Comparison of ENCODE assay signal across 8 cellular contexts in genomic region chr6:137044366-137045220, GRCh38. TPM values are rescaled to one million over a fixed set of nuclear protein-coding genes. Genes with fewer than 3 reads are reported as not detected.
DNase-seq lines count a peak whose midpoint lies in the region; TF ChIP-seq lines count a peak whose summit lies in the region.

Gene IL20RA (minus strand): TSS chr6:137044965. CDS start chr6:137044728, 237 bp downstream.

- peaks cover 50% of the 10 kb centered on the region for H3K27me3 ChIP-seq in SJSA1 (replicated peaks)

- H3K9me3 ChIP-seq in SJSA1 (replicated peaks), result peaks cover 4% of the 10 kb centered on the region; the same call in 1 of the 2 replicates

- no peaks in the 10 kb centered on the region for H3K36me3 ChIP-seq in SJSA1

- H3K27ac ChIP-seq in SJSA1, result no peak within 1 kb of the TSS

- peak; percentile 15 for DNase-seq in stimulated activated CD4-positive, alpha-beta T cell treated with anti-CD3 and anti-CD28 coated beads, Interleukin-15, amount 100 ng/mL, for 24 hours
- no peak for DNase-seq in stimulated activated CD4-positive, alpha-beta T cell treated with anti-CD3 and anti-CD28 coated beads, Interleukin-1b, Interleukin-23, amount 100 ng/mL, for 48 hours
- no peak for DNase-seq in SJSA1 (ENCODE audit: low read depth in 1 of 2, low spot score in 2 of 2)
- no peak for DNase-seq in epithelial cell of esophagus (ENCODE audit: low read depth)
- DNase-seq in mesenteric fat pad (ENCODE audit: low spot score), result peak; percentile 90
- peak; percentile 48 for DNase-seq in ureter (ENCODE audit: low spot score)
- no peak for DNase-seq in NCI-H1436 treated with DMSO at 0.1 percent for 48 hours (lab: John Stamatoyannopoulos, UW)
- DNase-seq in posterior vena cava (ENCODE audit: low spot score), result no peak

- intact Hi-C loops in posterior vena cava (cut with DNase I), result no loop called here

- TF ChIP-seq CTCF in epithelial cell of esophagus (IDR thresholded peaks at IDR 0.05; ENCODE audit: insufficient read depth, low read depth, low read length, missing control alignments), result no peak

- peaks cover 8% of the 10 kb centered on the region for H3K4me1 ChIP-seq in SJSA1 (replicated peaks)

- H3K4me3 ChIP-seq in SJSA1 (peak within 1 kb of the TSS; percentile 46), epithelial cell of esophagus (ENCODE audit: low read length) (peak within 1 kb of the TSS; percentile 70)

RNA-seq across cellular contexts. Expression of gene IL20RA, which starts in this region (rescaled TPM):
- total RNA-seq in SJSA1 (2014; rRNA removed; shearing (Covaris generic)), result not detected in 2 replicates
- total RNA-seq in mesenteric fat pad, result 0.93 TPM
- 39.5 TPM for total RNA-seq in ureter
- under 1 TPM; 0.19 to 0.60 TPM for total RNA-seq in posterior vena cava

Comparison
In these comparisons a context has a peak if more than half of its experiments do, and no peak if none do; other contexts are left out.
1. RNA of gene IL20RA (total RNA-seq): 39.5 TPM in ureter (single experiment); 0.93 TPM in mesenteric fat pad (single experiment), 0.19 to 0.60 TPM in posterior vena cava and not detected in SJSA1; every median in the first group is over 10 times any median in the second.
2. DNase-seq: peak in stimulated activated CD4-positive, alpha-beta T cell treated with anti-CD3 and anti-CD28 coated beads, Interleukin-15, amount 100 ng/mL, for 24 hours (single experiment) and ureter (single experiment); none in stimulated activated CD4-positive, alpha-beta T cell treated with anti-CD3 and anti-CD28 coated beads, Interleukin-1b, Interleukin-23, amount 100 ng/mL, for 48 hours (single experiment), SJSA1 (0 of 2), epithelial cell of esophagus (single experiment), NCI-H1436 treated with DMSO at 0.1 percent for 48 hours (single experiment) and posterior vena cava (single experiment).
3. Peak in DNase-seq in mesenteric fat pad; RNA of the gene not detected or under 1 TPM.